8 cellular contexts compared by ENCODE assay signal in genomic region chr4:77818667-77819408, GRCh38. TPM values are rescaled to one million over a fixed set of nuclear protein-coding genes. Genes with fewer than 3 reads are reported as not detected.
DNase-seq lines count a peak whose midpoint lies in the region; ATAC-seq and TF ChIP-seq lines count a peak whose summit lies in the region.

Gene CNOT6L (minus strand): TSS chr4:77819368. CDS start chr4:77819308, 60 bp downstream.

- H3K9ac ChIP-seq in neural cell (ENCODE audit: low read length) (peak within 1 kb of the TSS; percentile 95), subcutaneous abdominal adipose tissue (ENCODE audit: low read length in 5 of 5) (peak within 1 kb of the TSS; percentile 48 to 95 (median 91))

- no peaks in the 10 kb centered on the region for H3K9me2 ChIP-seq in neural cell (ENCODE audit: insufficient read depth, low read length)

- ATAC-seq in GM19025 (IDR thresholded peaks at IDR 0.05; ENCODE audit: low read depth, unreplicated experiment) = peak; percentile 25
- peak; percentile 26 for ATAC-seq in HG03521 (IDR thresholded peaks at IDR 0.05; ENCODE audit: unreplicated experiment)
- ATAC-seq in RWPE2 (ENCODE audit: low read depth) = peak; percentile 66

- H3K27me3 ChIP-seq in RWPE2 (ENCODE audit: insufficient read depth, poor library complexity, severe bottlenecking) = no peaks in the 10 kb centered on the region
- no peaks in the 10 kb centered on the region for H3K27me3 ChIP-seq in neural cell (ENCODE audit: insufficient read depth, low read depth, low read length)
- H3K27me3 ChIP-seq in subcutaneous abdominal adipose tissue (ENCODE audit: control insufficient read depth in 5 of 5, insufficient read depth in 4 of 5, low read length in 5 of 5) = no peaks in the 10 kb centered on the region

- H3K4me3 ChIP-seq in RWPE2 (ENCODE audit: severe bottlenecking) (peak within 1 kb of the TSS; percentile 79), foreskin fibroblast (ENCODE audit: low read depth in 1 of 2, low read length in 2 of 2) (peak within 1 kb of the TSS; percentile 59 to 83), neural cell (ENCODE audit: low read length) (peak within 1 kb of the TSS; percentile 87), subcutaneous abdominal adipose tissue (ENCODE audit: low read depth in 1 of 5, low read length in 5 of 5) (peak within 1 kb of the TSS; percentile 86 to 96 (median 90))

- peaks cover 6% of the 10 kb centered on the region; the same call in 1 of the 2 replicates for H3K36me3 ChIP-seq in RWPE2 (ENCODE audit: low read depth)
- H3K36me3 ChIP-seq in neural cell (ENCODE audit: insufficient read depth, low read length) = no peaks in the 10 kb centered on the region
- no peaks in the 10 kb centered on the region for H3K36me3 ChIP-seq in subcutaneous abdominal adipose tissue (ENCODE audit: control insufficient read depth in 5 of 5, insufficient read depth in 5 of 5, low read length in 5 of 5)

- peak; percentile 7 for TF ChIP-seq EP300 in neural cell (conservative IDR thresholded peaks at IDR 0.05; ENCODE audit: poor library complexity, severe bottlenecking)

- H2AFZ ChIP-seq in neural cell (ENCODE audit: low read depth, low read length) = peak within 1 kb of the TSS; percentile 90

- TF ChIP-seq RAD21 in neural cell (conservative IDR thresholded peaks at IDR 0.05) = no peak

- H3F3A ChIP-seq in neural cell (ENCODE audit: insufficient read depth, low read length, poor library complexity, severe bottlenecking) = peaks cover 11% of the 10 kb centered on the region

- H3K4me2 ChIP-seq in neural cell (ENCODE audit: low read length) = peak within 1 kb of the TSS; percentile 75

- peaks cover 33% of the 10 kb centered on the region for H3K79me2 ChIP-seq in neural cell (replicated peaks; ENCODE audit: insufficient read depth, low read length)

- TF ChIP-seq CTCF in AG09319 (IDR thresholded peaks at IDR 0.05; ENCODE audit: low read depth, low read length) = no peak
- no peak for TF ChIP-seq CTCF in RWPE2 (IDR thresholded peaks at IDR 0.05; ENCODE audit: poor library complexity, severe bottlenecking)
- no peak for TF ChIP-seq CTCF in foreskin fibroblast (IDR thresholded peaks at IDR 0.05; ENCODE audit: low read depth, low read length)
- no peak for TF ChIP-seq CTCF in neural cell (IDR thresholded peaks at IDR 0.05; ENCODE audit: poor library complexity, severe bottlenecking)

- peaks cover 15% of the 10 kb centered on the region for H3K4me1 ChIP-seq in RWPE2 (ENCODE audit: insufficient read depth, poor library complexity, severe bottlenecking)
- peaks cover 7 to 28% (median 24%) of the 10 kb centered on the region in 5 donors for H3K4me1 ChIP-seq in subcutaneous abdominal adipose tissue (ENCODE audit: control insufficient read depth in 5 of 5, insufficient read depth in 5 of 5, low read length in 5 of 5)

- H3K9me3 ChIP-seq in RWPE2 (ENCODE audit: severe bottlenecking) (no peaks in the 10 kb centered on the region), neural cell (ENCODE audit: low read length) (no peaks in the 10 kb centered on the region), subcutaneous abdominal adipose tissue (ENCODE audit: control insufficient read depth in 5 of 5, low read length in 5 of 5) (no peaks in the 10 kb centered on the region)

- H3K27ac ChIP-seq in RWPE2 (ENCODE audit: poor library complexity, severe bottlenecking) = peak within 1 kb of the TSS; percentile 86
- peak within 1 kb of the TSS; percentile 97 for H3K27ac ChIP-seq in neural cell (ENCODE audit: low read length)
- H3K27ac ChIP-seq in subcutaneous abdominal adipose tissue (ENCODE audit: low read depth, low read length) = peak within 1 kb of the TSS; percentile 91

- peak; percentile 37 for DNase-seq in AG09319 (ENCODE audit: extremely low read depth, low read depth)
- DNase-seq in RWPE2 (ENCODE audit: low spot score) = peak; percentile 76
- peak; percentile 83 for DNase-seq in activated gamma-delta T cell treated with anti-CD3 and anti-CD28 coated beads, Interleukin-2, amount 50 U/mL, for 16 hours (ENCODE audit: low read depth)
- peak; percentile 77 to 91 for DNase-seq in foreskin fibroblast

- no peaks in the 10 kb centered on the region for H4K20me1 ChIP-seq in neural cell (ENCODE audit: insufficient read depth)

TF ChIP-seq in neural cell, 6 proteins besides CTCF, POLR2A, EP300 and RAD21:
- peak; percentile 79 for TF ChIP-seq REST (IDR thresholded peaks at IDR 0.05; ENCODE audit: borderline replicate concordance)
- no peak for TF ChIP-seq SMC3 (conservative IDR thresholded peaks at IDR 0.05; ENCODE audit: poor library complexity)
- peak; percentile 65 for TF ChIP-seq TAF1 (IDR thresholded peaks at IDR 0.05; ENCODE audit: low read depth)
- TF ChIP-seq POLR2AphosphoS5 (IDR thresholded peaks at IDR 0.05) = peak; percentile 69
- no peak for TF ChIP-seq EZH2 (IDR thresholded peaks at IDR 0.05; ENCODE audit: borderline replicate concordance, insufficient read depth, low read length, poor library complexity, severe bottlenecking)
- TF ChIP-seq MXI1 (conservative IDR thresholded peaks at IDR 0.05; ENCODE audit: poor library complexity, severe bottlenecking) = peak; percentile 36

RNA-seq across cellular contexts. Expression of gene CNOT6L, which starts in this region (rescaled TPM):
- 14.4 and 15.5 TPM in 2 replicates for polyA plus RNA-seq in neural cell
- 76.7 and 83.6 TPM in 2 replicates for polyA minus RNA-seq in neural cell

Comparison
In these comparisons a context has a peak if more than half of its experiments do, and no peak if none do; other contexts are left out.
1. Peak in every context shown above with its lines: DNase-seq, ATAC-seq, H3K4me3 ChIP-seq and H3K27ac ChIP-seq.